10 cellular contexts compared by ENCODE assay signal in genomic region chr4:7358100-7358735, GRCh38.
DNase-seq lines count a peak whose midpoint lies in the region; ATAC-seq and TF ChIP-seq lines count a peak whose summit lies in the region.
"Had no signal": no experiment of that assay in that cellular context is flagged by ENCODE, and none has a peak within 500 bp of the region (broad histone marks: within the 10 kb centered on the region; RNA-seq: fewer than 3 reads in every experiment).

No MANE protein-coding gene starts in this region.

- ATAC-seq in GM19452 (IDR thresholded peaks at IDR 0.05; ENCODE audit: unreplicated experiment): no peak
- ATAC-seq in GM21381 (IDR thresholded peaks at IDR 0.05; ENCODE audit: unreplicated experiment): no peak
- ATAC-seq: activated CD8-positive, alpha-beta memory T cell treated with anti-CD3 and anti-CD28 coated beads, Interleukin-2, amount 10 ng/mL, durations not matched to agents 7 days and 5 days had no signal

- intact Hi-C loops in posterior cingulate gyrus (cut with DNase I): no loop called here
- intact Hi-C loops in esophagus muscularis mucosa (cut with DNase I): no loop called here
- intact Hi-C loops in spleen (cut with DNase I; ENCODE audit: low total_unique reads): no loop called here

- no peaks in the 10 kb centered on the region for H3K27me3 ChIP-seq in esophagus muscularis mucosa
- H3K27me3 ChIP-seq in spleen (replicated peaks in 1 of 7): peaks cover 0 to 22% (median 0%) of the 10 kb centered on the region in 7 donors

- no peak for TF ChIP-seq POLR2A in esophagus muscularis mucosa (IDR thresholded peaks at IDR 0.05; ENCODE audit: low read depth)
- TF ChIP-seq POLR2A in spleen (IDR thresholded peaks at IDR 0.05): no peak

- WGBS in esophagus muscularis mucosa: 49% methylated on average over 11 of the region's 11 CpGs
- WGBS in spleen, 5 donors: 83 to 88% (median 85%) methylated on average over 11 of the region's 11 CpGs

- H3K27ac ChIP-seq in esophagus muscularis mucosa (replicated peaks in 1 of 4) (peak overlapping the region in 2 of 4 donors; percentile 26 to 47), spleen (no peak overlapping the region)

- no peaks in the 10 kb centered on the region for H3K36me3 ChIP-seq in esophagus muscularis mucosa
- H3K36me3 ChIP-seq in spleen: no peaks in the 10 kb centered on the region

- TF ChIP-seq EP300 in esophagus muscularis mucosa (IDR thresholded peaks at IDR 0.05): no peak

- DNase-seq in EH (ENCODE audit: low read depth) (peak; percentile 87), RKO (ENCODE audit: low spot score) (peak; percentile 86), fibroblast of the conjunctiva (ENCODE audit: low read depth) (peak; percentile 70), posterior cingulate gyrus (peak in 7 of 10 donors; percentile 46 to 91 (median 60)), esophagus muscularis mucosa (ENCODE audit: extremely low spot score) (no peak), spleen (no peak)
- DNase-seq: activated CD8-positive, alpha-beta memory T cell treated with anti-CD3 and anti-CD28 coated beads, Interleukin-2, amount 10 ng/mL, durations not matched to agents 7 days and 5 days; NCI-H526 treated with DMSO at 0.1 percent for 48 hours had no signal

- H3K9me3 ChIP-seq in esophagus muscularis mucosa (no peaks in the 10 kb centered on the region), spleen (no peaks in the 10 kb centered on the region)

- H3K4me1 ChIP-seq in esophagus muscularis mucosa (peaks cover 21 to 71% (median 33%) of the 10 kb centered on the region in 4 donors), spleen (no peaks in the 10 kb centered on the region)

- TF ChIP-seq CTCF in esophagus muscularis mucosa (IDR thresholded peaks at IDR 0.05): no peak
- TF ChIP-seq CTCF in spleen (IDR thresholded peaks at IDR 0.05 in 8 of 11, conservative IDR thresholded peaks at IDR 0.05 in 3 of 11): no peak

- H3K4me3 ChIP-seq in esophagus muscularis mucosa (no peak overlapping the region), spleen (no peak overlapping the region)

Comparison
In these comparisons a context has a peak if more than half of its experiments do, and no peak if none do; other contexts are left out.
1. DNase-seq: peak in EH (single experiment), RKO (single experiment), fibroblast of the conjunctiva (single experiment) and posterior cingulate gyrus (7 of 10); none in esophagus muscularis mucosa (single experiment) and spleen (single experiment).